1 cellular context compared by ENCODE assay signal in the genomic region with DNA sequence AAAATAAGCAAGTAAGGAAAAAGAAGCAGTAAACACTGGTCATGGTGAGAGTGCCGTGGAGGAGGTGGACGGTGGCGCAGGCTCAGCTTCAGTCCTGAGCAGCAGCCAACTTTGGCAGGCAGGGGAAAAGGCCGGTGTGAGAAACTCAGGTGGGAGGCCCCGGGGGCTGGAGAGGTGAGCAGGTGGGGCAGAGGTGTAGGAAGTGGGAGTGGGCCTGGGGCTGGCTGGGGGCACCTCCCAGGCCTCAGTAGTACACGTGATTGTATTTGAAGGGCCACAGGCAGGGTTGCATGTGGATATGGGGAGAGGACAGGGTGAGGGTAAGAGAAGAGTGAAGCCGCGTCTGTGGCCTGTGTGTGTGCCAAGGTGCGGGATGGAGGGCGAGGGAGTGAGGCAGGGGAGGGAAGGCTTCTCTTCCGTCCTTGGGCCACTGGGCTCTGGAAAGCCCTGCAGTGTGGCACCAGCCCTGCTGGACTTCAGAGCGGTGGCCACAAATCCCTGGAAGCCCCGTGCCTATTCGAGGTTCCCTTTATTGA.
TF ChIP-seq lines count a peak whose summit lies in the region.

No MANE protein-coding gene starts in this region.

TF ChIP-seq in SK-N-SH treated with all-trans-retinoic acid at 6 μM for 48 hours, 23 proteins besides CTCF, POLR2A, EP300 and RAD21 (continued from another document):
- TF ChIP-seq TCF4 (CRISPR knock-in tag; IDR thresholded peaks at IDR 0.05; ENCODE audit: borderline replicate concordance) (no peak), CSDC2 (CRISPR knock-in tag; IDR thresholded peaks at IDR 0.05) (no peak), ISL1 (CRISPR knock-in tag; IDR thresholded peaks at IDR 0.05) (no peak), ESRRG (CRISPR knock-in tag; IDR thresholded peaks at IDR 0.05) (no peak)
- TF ChIP-seq, protein P1, sequence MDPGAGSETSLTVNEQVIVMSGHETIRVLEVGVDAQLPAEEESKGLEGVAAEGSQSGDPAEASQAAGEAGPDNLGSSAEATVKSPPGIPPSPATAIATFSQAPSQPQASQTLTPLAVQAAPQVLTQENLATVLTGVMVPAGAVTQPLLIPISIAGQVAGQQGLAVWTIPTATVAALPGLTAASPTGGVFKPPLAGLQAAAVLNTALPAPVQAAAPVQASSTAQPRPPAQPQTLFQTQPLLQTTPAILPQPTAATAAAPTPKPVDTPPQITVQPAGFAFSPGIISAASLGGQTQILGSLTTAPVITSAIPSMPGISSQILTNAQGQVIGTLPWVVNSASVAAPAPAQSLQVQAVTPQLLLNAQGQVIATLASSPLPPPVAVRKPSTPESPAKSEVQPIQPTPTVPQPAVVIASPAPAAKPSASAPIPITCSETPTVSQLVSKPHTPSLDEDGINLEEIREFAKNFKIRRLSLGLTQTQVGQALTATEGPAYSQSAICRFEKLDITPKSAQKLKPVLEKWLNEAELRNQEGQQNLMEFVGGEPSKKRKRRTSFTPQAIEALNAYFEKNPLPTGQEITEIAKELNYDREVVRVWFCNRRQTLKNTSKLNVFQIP (CRISPR knock-in tag; IDR thresholded peaks at IDR 0.05; ENCODE audit: borderline replicate concordance, low read depth) = no peak
- TF ChIP-seq, protein P2, sequence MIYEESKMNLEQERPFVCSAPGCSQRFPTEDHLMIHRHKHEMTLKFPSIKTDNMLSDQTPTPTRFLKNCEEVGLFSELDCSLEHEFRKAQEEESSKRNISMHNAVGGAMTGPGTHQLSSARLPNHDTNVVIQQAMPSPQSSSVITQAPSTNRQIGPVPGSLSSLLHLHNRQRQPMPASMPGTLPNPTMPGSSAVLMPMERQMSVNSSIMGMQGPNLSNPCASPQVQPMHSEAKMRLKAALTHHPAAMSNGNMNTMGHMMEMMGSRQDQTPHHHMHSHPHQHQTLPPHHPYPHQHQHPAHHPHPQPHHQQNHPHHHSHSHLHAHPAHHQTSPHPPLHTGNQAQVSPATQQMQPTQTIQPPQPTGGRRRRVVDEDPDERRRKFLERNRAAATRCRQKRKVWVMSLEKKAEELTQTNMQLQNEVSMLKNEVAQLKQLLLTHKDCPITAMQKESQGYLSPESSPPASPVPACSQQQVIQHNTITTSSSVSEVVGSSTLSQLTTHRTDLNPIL (CRISPR knock-in tag; IDR thresholded peaks at IDR 0.05; ENCODE audit: low read depth) = no peak
TF ChIP-seq in SK-N-SH treated with all-trans-retinoic acid at 6 μM for 48 hours: peak in this region for 0.
